In genomic region chr21:37562920-37563640, GRCh38 we compare ENCODE assay signal across 2 cellular contexts.
TF ChIP-seq lines count a peak whose summit lies in the region.

No MANE protein-coding gene starts in this region.

TF ChIP-seq in liver, 16 proteins besides CTCF, POLR2A, EP300 and RAD21 (continued from another document):
- TF ChIP-seq TAF1 (conservative IDR thresholded peaks at IDR 0.05) (no peak), HNF4G (IDR thresholded peaks at IDR 0.05) (no peak), FOXA2 (IDR thresholded peaks at IDR 0.05) (no peak), FOXA1 (IDR thresholded peaks at IDR 0.05) (no peak), GABPA (IDR thresholded peaks at IDR 0.05 in 1 of 2, conservative IDR thresholded peaks at IDR 0.05 in 1 of 2) (no peak), MAX (IDR thresholded peaks at IDR 0.05) (no peak), RXRA (IDR thresholded peaks at IDR 0.05) (no peak), ZBTB33 (IDR thresholded peaks at IDR 0.05) (no peak), EGR1 (IDR thresholded peaks at IDR 0.05; ENCODE audit: low read depth in 2 of 2) (no peak), YY1 (IDR thresholded peaks at IDR 0.05) (no peak), JUND (IDR thresholded peaks at IDR 0.05) (no peak), ATF3 (IDR thresholded peaks at IDR 0.05) (no peak)

TF ChIP-seq in HepG2, 621 proteins besides CTCF, POLR2A, EP300 and RAD21 (continued from another document):
- TF ChIP-seq ZBTB39 (CRISPR knock-in tag; IDR thresholded peaks at IDR 0.05) = no peak
- no peak for TF ChIP-seq TEAD3 (CRISPR knock-in tag; optimal IDR thresholded peaks at IDR 0.05; ENCODE audit: borderline replicate concordance)
- TF ChIP-seq KLF13 (CRISPR knock-in tag; IDR thresholded peaks at IDR 0.05) = no peak
